In the genomic region with DNA sequence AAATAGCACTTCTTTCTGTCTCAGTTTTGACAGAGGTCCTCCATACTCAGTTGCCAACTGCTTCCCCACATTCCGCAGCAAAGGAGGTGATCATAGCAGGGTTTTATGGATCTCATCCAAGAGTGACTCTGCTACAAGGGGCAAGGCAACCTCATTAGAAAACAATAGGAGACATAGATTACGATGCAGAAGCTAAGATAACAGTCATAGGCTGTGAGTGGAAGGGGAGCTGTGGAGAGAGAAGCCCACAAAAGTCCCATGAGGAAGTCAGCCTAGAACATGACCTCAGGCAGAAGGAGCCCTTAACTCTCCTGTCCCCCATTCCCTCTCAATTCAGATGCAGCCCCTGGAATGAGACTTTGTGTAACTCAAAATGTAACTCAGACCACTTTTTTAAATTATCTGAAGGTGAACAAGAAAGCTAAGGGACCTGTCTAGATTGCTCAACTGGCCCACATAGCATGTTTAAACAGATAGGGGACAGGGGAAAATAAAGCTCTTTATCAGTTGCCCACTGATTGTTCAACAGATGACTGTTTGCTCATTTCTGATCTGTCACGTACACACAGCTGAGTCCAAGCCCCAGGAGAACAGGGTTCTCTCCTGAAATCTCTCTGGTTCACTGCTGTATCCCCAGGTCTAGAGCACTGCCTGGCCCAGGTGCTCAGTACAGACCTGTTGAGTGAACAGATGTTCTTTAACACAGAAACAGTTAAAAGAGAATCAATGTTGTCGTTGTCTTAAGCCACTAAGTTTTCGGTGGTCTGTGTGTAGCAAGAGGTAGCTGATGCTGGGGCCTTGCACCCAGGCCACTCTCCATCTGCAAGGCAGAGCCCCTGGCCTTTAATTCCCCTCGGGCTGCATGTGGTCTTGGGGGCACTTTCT, we compare ENCODE assay signal across 1 cellular context.
TF ChIP-seq lines count a peak whose summit lies in the region.

No MANE protein-coding gene starts in this region.

TF ChIP-seq in HepG2, 621 proteins besides CTCF, POLR2A, EP300 and RAD21 (continued from another document and continues in another):
- peak; percentile 90 for TF ChIP-seq FOXO1 (CRISPR knock-in tag; IDR thresholded peaks at IDR 0.05)
- no peak for TF ChIP-seq ZFYVE20 (CRISPR knock-in tag; IDR thresholded peaks at IDR 0.05; ENCODE audit: borderline replicate concordance, low read depth)
- peak; percentile 97 for TF ChIP-seq ISL2 (CRISPR knock-in tag; IDR thresholded peaks at IDR 0.05)
- peak; percentile 68 for TF ChIP-seq ZNF230 (CRISPR knock-in tag; IDR thresholded peaks at IDR 0.05)
- TF ChIP-seq CENPT (CRISPR knock-in tag; IDR thresholded peaks at IDR 0.05; ENCODE audit: low read depth), result no peak
- no peak for TF ChIP-seq KDM4B (CRISPR knock-in tag; IDR thresholded peaks at IDR 0.05)
- TF ChIP-seq, protein P1, sequence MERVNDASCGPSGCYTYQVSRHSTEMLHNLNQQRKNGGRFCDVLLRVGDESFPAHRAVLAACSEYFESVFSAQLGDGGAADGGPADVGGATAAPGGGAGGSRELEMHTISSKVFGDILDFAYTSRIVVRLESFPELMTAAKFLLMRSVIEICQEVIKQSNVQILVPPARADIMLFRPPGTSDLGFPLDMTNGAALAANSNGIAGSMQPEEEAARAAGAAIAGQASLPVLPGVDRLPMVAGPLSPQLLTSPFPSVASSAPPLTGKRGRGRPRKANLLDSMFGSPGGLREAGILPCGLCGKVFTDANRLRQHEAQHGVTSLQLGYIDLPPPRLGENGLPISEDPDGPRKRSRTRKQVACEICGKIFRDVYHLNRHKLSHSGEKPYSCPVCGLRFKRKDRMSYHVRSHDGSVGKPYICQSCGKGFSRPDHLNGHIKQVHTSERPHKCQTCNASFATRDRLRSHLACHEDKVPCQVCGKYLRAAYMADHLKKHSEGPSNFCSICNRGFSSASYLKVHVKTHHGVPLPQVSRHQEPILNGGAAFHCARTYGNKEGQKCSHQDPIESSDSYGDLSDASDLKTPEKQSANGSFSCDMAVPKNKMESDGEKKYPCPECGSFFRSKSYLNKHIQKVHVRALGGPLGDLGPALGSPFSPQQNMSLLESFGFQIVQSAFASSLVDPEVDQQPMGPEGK (CRISPR knock-in tag; IDR thresholded peaks at IDR 0.05), result peak; percentile 82
- TF ChIP-seq SMAD9 (CRISPR knock-in tag; IDR thresholded peaks at IDR 0.05), result no peak
- 0 out of 2 replicates have a peak, but pooled peaks have one; percentile 58 for TF ChIP-seq BRD4 (CRISPR knock-in tag; IDR thresholded peaks at IDR 0.05)
- TF ChIP-seq ZNF235 (CRISPR knock-in tag; IDR thresholded peaks at IDR 0.05; ENCODE audit: borderline replicate concordance), result no peak
- peak; percentile 92 for TF ChIP-seq SOX13 (IDR thresholded peaks at IDR 0.05)
- TF ChIP-seq SOX13 (CRISPR knock-in tag; conservative IDR thresholded peaks at IDR 0.05 in 1 of 2, IDR thresholded peaks at IDR 0.05 in 1 of 2), result peak in 1 of 2 experiments; percentile 96; a peak in 2 of 4 replicates
- peak; percentile 84 for TF ChIP-seq RCOR2 (CRISPR knock-in tag; IDR thresholded peaks at IDR 0.05)
- no peak for TF ChIP-seq ZSCAN21 (CRISPR knock-in tag; IDR thresholded peaks at IDR 0.05; ENCODE audit: borderline replicate concordance)
- TF ChIP-seq, protein P2, sequence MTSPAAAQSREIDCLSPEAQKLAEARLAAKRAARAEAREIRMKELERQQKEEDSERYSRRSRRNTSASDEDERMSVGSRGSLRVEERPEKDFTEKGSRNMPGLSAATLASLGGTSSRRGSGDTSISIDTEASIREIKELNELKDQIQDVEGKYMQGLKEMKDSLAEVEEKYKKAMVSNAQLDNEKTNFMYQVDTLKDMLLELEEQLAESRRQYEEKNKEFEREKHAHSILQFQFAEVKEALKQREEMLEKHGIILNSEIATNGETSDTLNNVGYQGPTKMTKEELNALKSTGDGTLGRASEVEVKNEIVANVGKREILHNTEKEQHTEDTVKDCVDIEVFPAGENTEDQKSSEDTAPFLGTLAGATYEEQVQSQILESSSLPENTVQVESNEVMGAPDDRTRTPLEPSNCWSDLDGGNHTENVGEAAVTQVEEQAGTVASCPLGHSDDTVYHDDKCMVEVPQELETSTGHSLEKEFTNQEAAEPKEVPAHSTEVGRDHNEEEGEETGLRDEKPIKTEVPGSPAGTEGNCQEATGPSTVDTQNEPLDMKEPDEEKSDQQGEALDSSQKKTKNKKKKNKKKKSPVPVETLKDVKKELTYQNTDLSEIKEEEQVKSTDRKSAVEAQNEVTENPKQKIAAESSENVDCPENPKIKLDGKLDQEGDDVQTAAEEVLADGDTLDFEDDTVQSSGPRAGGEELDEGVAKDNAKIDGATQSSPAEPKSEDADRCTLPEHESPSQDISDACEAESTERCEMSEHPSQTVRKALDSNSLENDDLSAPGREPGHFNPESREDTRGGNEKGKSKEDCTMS (CRISPR knock-in tag; conservative IDR thresholded peaks at IDR 0.05), result 0 out of 2 replicates have a peak, but pooled peaks have one; percentile 16
- peak; percentile 85; the same call in 1 of the 2 replicates for TF ChIP-seq HOXA5 (CRISPR knock-in tag; IDR thresholded peaks at IDR 0.05)
- TF ChIP-seq ZNF138 (CRISPR knock-in tag; IDR thresholded peaks at IDR 0.05; ENCODE audit: low read depth), result no peak
- no peak for TF ChIP-seq ZNF101 (CRISPR knock-in tag; IDR thresholded peaks at IDR 0.05; ENCODE audit: borderline replicate concordance, low read depth)
- no peak for TF ChIP-seq CBFB (CRISPR knock-in tag; IDR thresholded peaks at IDR 0.05)
- TF ChIP-seq, protein P3, sequence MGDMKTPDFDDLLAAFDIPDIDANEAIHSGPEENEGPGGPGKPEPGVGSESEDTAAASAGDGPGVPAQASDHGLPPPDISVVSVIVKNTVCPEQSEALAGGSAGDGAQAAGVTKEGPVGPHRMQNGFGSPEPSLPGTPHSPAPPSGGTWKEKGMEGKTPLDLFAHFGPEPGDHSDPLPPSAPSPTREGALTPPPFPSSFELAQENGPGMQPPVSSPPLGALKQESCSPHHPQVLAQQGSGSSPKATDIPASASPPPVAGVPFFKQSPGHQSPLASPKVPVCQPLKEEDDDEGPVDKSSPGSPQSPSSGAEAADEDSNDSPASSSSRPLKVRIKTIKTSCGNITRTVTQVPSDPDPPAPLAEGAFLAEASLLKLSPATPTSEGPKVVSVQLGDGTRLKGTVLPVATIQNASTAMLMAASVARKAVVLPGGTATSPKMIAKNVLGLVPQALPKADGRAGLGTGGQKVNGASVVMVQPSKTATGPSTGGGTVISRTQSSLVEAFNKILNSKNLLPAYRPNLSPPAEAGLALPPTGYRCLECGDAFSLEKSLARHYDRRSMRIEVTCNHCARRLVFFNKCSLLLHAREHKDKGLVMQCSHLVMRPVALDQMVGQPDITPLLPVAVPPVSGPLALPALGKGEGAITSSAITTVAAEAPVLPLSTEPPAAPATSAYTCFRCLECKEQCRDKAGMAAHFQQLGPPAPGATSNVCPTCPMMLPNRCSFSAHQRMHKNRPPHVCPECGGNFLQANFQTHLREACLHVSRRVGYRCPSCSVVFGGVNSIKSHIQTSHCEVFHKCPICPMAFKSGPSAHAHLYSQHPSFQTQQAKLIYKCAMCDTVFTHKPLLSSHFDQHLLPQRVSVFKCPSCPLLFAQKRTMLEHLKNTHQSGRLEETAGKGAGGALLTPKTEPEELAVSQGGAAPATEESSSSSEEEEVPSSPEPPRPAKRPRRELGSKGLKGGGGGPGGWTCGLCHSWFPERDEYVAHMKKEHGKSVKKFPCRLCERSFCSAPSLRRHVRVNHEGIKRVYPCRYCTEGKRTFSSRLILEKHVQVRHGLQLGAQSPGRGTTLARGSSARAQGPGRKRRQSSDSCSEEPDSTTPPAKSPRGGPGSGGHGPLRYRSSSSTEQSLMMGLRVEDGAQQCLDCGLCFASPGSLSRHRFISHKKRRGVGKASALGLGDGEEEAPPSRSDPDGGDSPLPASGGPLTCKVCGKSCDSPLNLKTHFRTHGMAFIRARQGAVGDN (CRISPR knock-in tag; IDR thresholded peaks at IDR 0.05), result peak; percentile 58; the same call in 1 of the 2 replicates
- no peak for TF ChIP-seq CREB1 (IDR thresholded peaks at IDR 0.05)
- peak; percentile 72 for TF ChIP-seq CREB1 (CRISPR knock-in tag; IDR thresholded peaks at IDR 0.05)
- peak; percentile 64; the same call in 1 of the 2 replicates for TF ChIP-seq NKX3-1 (CRISPR knock-in tag; IDR thresholded peaks at IDR 0.05)
- 0 out of 2 replicates have a peak, but pooled peaks have one; percentile 17 for TF ChIP-seq STAG1 (CRISPR knock-in tag; IDR thresholded peaks at IDR 0.05)
- 0 out of 2 replicates have a peak, but pooled peaks have one; percentile 34 for TF ChIP-seq ZNF441 (CRISPR knock-in tag; IDR thresholded peaks at IDR 0.05; ENCODE audit: borderline replicate concordance)
- peak; percentile 94 for TF ChIP-seq MED8 (CRISPR knock-in tag; IDR thresholded peaks at IDR 0.05; ENCODE audit: insufficient replicate concordance)
- no peak for TF ChIP-seq SP140L (CRISPR knock-in tag; IDR thresholded peaks at IDR 0.05; ENCODE audit: borderline replicate concordance)
- peak; percentile 91 for TF ChIP-seq CEBPB (IDR thresholded peaks at IDR 0.05; ENCODE audit: borderline replicate concordance, low read depth, low read length)
- 0 out of 2 replicates have a peak, but pooled peaks have one; percentile 66 for TF ChIP-seq ARNT (IDR thresholded peaks at IDR 0.05)
- TF ChIP-seq TCF7L2 (IDR thresholded peaks at IDR 0.05; ENCODE audit: low read depth, low read length), result no peak
- peak; percentile 98 for TF ChIP-seq MED1 (CRISPR knock-in tag; IDR thresholded peaks at IDR 0.05)
- TF ChIP-seq SMARCE1 (IDR thresholded peaks at IDR 0.05; ENCODE audit: borderline replicate concordance), result no peak
- peak; percentile 80 for TF ChIP-seq HNF4A (CRISPR knock-in tag; IDR thresholded peaks at IDR 0.05)
- TF ChIP-seq, protein P4, sequence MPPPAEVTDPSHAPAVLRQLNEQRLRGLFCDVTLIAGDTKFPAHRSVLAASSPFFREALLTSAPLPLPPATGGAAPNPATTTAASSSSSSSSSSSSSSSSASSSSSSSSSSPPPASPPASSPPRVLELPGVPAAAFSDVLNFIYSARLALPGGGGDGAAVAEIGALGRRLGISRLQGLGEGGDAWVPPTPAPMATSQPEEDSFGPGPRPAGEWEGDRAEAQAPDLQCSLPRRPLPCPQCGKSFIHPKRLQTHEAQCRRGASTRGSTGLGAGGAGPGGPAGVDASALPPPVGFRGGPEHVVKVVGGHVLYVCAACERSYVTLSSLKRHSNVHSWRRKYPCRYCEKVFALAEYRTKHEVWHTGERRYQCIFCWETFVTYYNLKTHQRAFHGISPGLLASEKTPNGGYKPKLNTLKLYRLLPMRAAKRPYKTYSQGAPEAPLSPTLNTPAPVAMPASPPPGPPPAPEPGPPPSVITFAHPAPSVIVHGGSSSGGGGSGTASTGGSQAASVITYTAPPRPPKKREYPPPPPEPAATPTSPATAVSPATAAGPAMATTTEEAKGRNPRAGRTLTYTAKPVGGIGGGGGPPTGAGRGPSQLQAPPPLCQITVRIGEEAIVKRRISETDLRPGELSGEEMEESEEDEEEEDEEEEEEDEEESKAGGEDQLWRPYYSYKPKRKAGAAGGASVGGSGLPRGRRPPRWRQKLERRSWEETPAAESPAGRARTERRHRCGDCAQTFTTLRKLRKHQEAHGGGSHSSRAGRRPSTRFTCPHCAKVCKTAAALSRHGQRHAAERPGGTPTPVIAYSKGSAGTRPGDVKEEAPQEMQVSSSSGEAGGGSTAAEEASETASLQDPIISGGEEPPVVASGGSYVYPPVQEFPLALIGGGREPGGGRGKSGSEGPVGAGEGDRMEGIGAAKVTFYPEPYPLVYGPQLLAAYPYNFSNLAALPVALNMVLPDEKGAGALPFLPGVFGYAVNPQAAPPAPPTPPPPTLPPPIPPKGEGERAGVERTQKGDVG (CRISPR knock-in tag; IDR thresholded peaks at IDR 0.05; ENCODE audit: borderline replicate concordance), result no peak
- no peak for TF ChIP-seq CAMTA2 (CRISPR knock-in tag; IDR thresholded peaks at IDR 0.05; ENCODE audit: borderline replicate concordance)
- TF ChIP-seq, protein P5, sequence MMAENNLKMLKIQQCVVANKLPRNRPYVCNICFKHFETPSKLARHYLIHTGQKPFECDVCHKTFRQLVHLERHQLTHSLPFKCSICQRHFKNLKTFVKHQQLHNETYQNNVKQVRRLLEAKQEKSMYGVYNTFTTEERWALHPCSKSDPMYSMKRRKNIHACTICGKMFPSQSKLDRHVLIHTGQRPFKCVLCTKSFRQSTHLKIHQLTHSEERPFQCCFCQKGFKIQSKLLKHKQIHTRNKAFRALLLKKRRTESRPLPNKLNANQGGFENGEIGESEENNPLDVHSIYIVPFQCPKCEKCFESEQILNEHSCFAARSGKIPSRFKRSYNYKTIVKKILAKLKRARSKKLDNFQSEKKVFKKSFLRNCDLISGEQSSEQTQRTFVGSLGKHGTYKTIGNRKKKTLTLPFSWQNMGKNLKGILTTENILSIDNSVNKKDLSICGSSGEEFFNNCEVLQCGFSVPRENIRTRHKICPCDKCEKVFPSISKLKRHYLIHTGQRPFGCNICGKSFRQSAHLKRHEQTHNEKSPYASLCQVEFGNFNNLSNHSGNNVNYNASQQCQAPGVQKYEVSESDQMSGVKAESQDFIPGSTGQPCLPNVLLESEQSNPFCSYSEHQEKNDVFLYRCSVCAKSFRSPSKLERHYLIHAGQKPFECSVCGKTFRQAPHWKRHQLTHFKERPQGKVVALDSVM (CRISPR knock-in tag; IDR thresholded peaks at IDR 0.05), result no peak
- peak; percentile 93 for TF ChIP-seq GATAD2A (CRISPR knock-in tag; IDR thresholded peaks at IDR 0.05)
- TF ChIP-seq, protein P6, sequence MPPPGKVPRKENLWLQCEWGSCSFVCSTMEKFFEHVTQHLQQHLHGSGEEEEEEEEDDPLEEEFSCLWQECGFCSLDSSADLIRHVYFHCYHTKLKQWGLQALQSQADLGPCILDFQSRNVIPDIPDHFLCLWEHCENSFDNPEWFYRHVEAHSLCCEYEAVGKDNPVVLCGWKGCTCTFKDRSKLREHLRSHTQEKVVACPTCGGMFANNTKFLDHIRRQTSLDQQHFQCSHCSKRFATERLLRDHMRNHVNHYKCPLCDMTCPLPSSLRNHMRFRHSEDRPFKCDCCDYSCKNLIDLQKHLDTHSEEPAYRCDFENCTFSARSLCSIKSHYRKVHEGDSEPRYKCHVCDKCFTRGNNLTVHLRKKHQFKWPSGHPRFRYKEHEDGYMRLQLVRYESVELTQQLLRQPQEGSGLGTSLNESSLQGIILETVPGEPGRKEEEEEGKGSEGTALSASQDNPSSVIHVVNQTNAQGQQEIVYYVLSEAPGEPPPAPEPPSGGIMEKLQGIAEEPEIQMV (CRISPR knock-in tag; IDR thresholded peaks at IDR 0.05; ENCODE audit: low read depth), result no peak
- TF ChIP-seq ZNF136 (CRISPR knock-in tag; IDR thresholded peaks at IDR 0.05; ENCODE audit: low read depth), result 0 out of 2 replicates have a peak, but pooled peaks have one; percentile 19
- TF ChIP-seq, protein P7, sequence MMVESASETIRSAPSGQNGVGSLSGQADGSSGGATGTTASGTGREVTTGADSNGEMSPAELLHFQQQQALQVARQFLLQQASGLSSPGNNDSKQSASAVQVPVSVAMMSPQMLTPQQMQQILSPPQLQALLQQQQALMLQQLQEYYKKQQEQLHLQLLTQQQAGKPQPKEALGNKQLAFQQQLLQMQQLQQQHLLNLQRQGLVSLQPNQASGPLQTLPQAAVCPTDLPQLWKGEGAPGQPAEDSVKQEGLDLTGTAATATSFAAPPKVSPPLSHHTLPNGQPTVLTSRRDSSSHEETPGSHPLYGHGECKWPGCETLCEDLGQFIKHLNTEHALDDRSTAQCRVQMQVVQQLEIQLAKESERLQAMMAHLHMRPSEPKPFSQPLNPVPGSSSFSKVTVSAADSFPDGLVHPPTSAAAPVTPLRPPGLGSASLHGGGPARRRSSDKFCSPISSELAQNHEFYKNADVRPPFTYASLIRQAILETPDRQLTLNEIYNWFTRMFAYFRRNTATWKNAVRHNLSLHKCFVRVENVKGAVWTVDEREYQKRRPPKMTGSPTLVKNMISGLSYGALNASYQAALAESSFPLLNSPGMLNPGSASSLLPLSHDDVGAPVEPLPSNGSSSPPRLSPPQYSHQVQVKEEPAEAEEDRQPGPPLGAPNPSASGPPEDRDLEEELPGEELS (CRISPR knock-in tag; IDR thresholded peaks at IDR 0.05), result peak; percentile 94
